ENCODE assay signal across 1 cellular context in the genomic region with DNA sequence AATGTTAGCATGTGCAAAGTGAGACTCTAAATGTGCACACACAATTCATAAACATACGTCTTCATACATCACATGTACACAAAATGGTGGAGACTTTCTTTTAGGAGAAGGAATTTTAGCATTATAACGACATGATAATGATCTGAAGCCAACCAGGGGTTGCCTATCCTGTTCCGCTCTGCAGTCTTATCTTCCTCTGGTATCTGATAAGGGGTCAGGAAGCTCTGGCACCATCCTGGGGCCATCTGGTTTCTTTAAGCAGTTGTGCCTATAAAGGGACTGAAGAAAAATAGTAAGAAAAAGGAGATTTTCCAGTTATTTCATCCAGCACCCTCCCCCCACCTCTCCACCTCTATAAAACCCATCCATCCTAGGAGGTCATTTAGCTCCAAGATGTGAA.
TF ChIP-seq lines count a peak whose summit lies in the region.

No MANE protein-coding gene starts in this region.

TF ChIP-seq in HepG2, 621 proteins besides CTCF, POLR2A, EP300 and RAD21:
- TF ChIP-seq ZNF329 (CRISPR knock-in tag; IDR thresholded peaks at IDR 0.05; ENCODE audit: low read depth) (no peak), ARID5B (CRISPR knock-in tag; IDR thresholded peaks at IDR 0.05) (no peak), ZNF839 (CRISPR knock-in tag; IDR thresholded peaks at IDR 0.05; ENCODE audit: borderline replicate concordance) (no peak), NCOR1 (IDR thresholded peaks at IDR 0.05; ENCODE audit: borderline replicate concordance, low read length) (no peak), SP1 (IDR thresholded peaks at IDR 0.05) (no peak), SP1 (CRISPR knock-in tag; IDR thresholded peaks at IDR 0.05) (no peak), ZSCAN31 (CRISPR knock-in tag; IDR thresholded peaks at IDR 0.05; ENCODE audit: low read depth) (no peak), SMAD3 (CRISPR knock-in tag; IDR thresholded peaks at IDR 0.05) (no peak), ZNF800 (CRISPR knock-in tag; IDR thresholded peaks at IDR 0.05) (no peak), ZFX (CRISPR knock-in tag; IDR thresholded peaks at IDR 0.05; ENCODE audit: low read depth) (no peak), LCORL (IDR thresholded peaks at IDR 0.05) (no peak), LCORL (CRISPR knock-in tag; IDR thresholded peaks at IDR 0.05) (no peak), ZNF225 (CRISPR knock-in tag; IDR thresholded peaks at IDR 0.05) (no peak), HOXD1 (CRISPR knock-in tag; IDR thresholded peaks at IDR 0.05) (no peak), SATB2 (CRISPR knock-in tag; IDR thresholded peaks at IDR 0.05) (no peak), KMT2A (CRISPR knock-in tag; IDR thresholded peaks at IDR 0.05) (no peak), ZNF790 (CRISPR knock-in tag; IDR thresholded peaks at IDR 0.05; ENCODE audit: borderline replicate concordance) (no peak)
- TF ChIP-seq, protein P1, sequence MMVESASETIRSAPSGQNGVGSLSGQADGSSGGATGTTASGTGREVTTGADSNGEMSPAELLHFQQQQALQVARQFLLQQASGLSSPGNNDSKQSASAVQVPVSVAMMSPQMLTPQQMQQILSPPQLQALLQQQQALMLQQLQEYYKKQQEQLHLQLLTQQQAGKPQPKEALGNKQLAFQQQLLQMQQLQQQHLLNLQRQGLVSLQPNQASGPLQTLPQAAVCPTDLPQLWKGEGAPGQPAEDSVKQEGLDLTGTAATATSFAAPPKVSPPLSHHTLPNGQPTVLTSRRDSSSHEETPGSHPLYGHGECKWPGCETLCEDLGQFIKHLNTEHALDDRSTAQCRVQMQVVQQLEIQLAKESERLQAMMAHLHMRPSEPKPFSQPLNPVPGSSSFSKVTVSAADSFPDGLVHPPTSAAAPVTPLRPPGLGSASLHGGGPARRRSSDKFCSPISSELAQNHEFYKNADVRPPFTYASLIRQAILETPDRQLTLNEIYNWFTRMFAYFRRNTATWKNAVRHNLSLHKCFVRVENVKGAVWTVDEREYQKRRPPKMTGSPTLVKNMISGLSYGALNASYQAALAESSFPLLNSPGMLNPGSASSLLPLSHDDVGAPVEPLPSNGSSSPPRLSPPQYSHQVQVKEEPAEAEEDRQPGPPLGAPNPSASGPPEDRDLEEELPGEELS (CRISPR knock-in tag; IDR thresholded peaks at IDR 0.05): no peak
